1 cellular context compared by ENCODE assay signal in the genomic region with DNA sequence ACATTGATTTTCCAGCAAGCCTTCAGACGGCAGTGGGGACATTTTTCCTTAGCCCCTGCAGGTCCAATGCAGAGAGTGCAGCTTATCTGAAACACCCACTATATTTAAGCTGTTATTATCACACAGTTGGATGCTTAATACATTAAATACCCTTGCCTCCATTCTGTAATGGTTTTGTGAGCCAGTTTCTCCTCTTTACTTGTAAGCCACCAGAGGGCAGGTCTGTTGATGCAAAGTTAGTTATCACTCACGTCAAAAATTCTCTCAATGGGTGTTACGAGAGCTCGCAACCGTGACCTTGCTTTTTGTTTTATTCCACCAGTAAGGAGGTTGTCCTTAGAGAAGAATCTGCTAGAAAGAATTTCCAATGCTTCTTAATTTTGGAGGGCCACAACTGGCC.
TF ChIP-seq lines count a peak whose summit lies in the region.

No MANE protein-coding gene starts in this region.

TF ChIP-seq in GM23338, 12 proteins besides CTCF, POLR2A, EP300 and RAD21 (continued from another document):
- TF ChIP-seq, protein P1, sequence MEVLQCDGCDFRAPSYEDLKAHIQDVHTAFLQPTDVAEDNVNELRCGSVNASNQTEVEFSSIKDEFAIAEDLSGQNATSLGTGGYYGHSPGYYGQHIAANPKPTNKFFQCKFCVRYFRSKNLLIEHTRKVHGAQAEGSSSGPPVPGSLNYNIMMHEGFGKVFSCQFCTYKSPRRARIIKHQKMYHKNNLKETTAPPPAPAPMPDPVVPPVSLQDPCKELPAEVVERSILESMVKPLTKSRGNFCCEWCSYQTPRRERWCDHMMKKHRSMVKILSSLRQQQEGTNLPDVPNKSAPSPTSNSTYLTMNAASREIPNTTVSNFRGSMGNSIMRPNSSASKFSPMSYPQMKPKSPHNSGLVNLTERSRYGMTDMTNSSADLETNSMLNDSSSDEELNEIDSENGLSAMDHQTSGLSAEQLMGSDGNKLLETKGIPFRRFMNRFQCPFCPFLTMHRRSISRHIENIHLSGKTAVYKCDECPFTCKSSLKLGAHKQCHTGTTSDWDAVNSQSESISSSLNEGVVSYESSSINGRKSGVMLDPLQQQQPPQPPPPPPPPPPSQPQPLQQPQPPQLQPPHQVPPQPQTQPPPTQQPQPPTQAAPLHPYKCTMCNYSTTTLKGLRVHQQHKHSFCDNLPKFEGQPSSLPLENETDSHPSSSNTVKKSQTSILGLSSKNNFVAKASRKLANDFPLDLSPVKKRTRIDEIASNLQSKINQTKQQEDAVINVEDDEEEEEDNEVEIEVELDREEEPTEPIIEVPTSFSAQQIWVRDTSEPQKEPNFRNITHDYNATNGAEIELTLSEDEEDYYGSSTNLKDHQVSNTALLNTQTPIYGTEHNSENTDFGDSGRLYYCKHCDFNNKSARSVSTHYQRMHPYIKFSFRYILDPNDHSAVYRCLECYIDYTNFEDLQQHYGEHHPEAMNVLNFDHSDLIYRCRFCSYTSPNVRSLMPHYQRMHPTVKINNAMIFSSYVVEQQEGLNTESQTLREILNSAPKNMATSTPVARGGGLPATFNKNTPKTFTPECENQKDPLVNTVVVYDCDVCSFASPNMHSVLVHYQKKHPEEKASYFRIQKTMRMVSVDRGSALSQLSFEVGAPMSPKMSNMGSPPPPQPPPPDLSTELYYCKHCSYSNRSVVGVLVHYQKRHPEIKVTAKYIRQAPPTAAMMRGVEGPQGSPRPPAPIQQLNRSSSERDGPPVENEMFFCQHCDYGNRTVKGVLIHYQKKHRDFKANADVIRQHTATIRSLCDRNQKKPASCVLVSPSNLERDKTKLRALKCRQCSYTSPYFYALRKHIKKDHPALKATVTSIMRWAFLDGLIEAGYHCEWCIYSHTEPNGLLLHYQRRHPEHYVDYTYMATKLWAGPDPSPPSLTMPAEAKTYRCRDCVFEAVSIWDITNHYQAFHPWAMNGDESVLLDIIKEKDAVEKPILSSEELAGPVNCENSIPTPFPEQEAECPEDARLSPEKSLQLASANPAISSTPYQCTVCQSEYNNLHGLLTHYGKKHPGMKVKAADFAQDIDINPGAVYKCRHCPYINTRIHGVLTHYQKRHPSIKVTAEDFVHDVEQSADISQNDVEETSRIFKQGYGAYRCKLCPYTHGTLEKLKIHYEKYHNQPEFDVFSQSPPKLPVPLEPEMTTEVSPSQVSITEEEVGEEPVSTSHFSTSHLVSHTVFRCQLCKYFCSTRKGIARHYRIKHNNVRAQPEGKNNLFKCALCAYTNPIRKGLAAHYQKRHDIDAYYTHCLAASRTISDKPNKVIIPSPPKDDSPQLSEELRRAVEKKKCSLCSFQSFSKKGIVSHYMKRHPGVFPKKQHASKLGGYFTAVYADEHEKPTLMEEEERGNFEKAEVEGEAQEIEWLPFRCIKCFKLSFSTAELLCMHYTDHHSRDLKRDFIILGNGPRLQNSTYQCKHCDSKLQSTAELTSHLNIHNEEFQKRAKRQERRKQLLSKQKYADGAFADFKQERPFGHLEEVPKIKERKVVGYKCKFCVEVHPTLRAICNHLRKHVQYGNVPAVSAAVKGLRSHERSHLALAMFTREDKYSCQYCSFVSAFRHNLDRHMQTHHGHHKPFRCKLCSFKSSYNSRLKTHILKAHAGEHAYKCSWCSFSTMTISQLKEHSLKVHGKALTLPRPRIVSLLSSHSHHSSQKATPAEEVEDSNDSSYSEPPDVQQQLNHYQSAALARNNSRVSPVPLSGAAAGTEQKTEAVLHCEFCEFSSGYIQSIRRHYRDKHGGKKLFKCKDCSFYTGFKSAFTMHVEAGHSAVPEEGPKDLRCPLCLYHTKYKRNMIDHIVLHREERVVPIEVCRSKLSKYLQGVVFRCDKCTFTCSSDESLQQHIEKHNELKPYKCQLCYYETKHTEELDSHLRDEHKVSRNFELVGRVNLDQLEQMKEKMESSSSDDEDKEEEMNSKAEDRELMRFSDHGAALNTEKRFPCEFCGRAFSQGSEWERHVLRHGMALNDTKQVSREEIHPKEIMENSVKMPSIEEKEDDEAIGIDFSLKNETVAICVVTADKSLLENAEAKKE (CRISPR knock-in tag; IDR thresholded peaks at IDR 0.05): no peak
- no peak for TF ChIP-seq POLR2AphosphoS5 (IDR thresholded peaks at IDR 0.05; ENCODE audit: low read depth)
- TF ChIP-seq ZNF114 (CRISPR knock-in tag; IDR thresholded peaks at IDR 0.05): no peak
